Comparison of ENCODE assay signal across 14 cellular contexts in genomic region chr12:40232602-40233001, GRCh38. TPM values are rescaled to one million over a fixed set of nuclear protein-coding genes. Genes with fewer than 3 reads are reported as not detected.
DNase-seq lines count a peak whose midpoint lies in the region; ATAC-seq and TF ChIP-seq lines count a peak whose summit lies in the region.
"Had no signal": no experiment of that assay in that cellular context is flagged by ENCODE, and none has a peak within 500 bp of the region (broad histone marks: within the 10 kb centered on the region; RNA-seq: fewer than 3 reads in every experiment).

No MANE protein-coding gene starts in this region.

- no peaks in the 10 kb centered on the region for H3K9me2 ChIP-seq in hepatocyte (replicated peaks; ENCODE audit: insufficient read depth)

- peak overlapping the region in 9 of 11 experiments; percentile 18 to 56 (median 32); a peak in 12 of 22 replicates for H3K4me2 ChIP-seq in BLaER1 treated with 17β-estradiol and CSF1 and Interleukin-3, amounts not matched to agents 10 nM and 100 nM
- H3K4me2 ChIP-seq in hepatocyte = no peak overlapping the region

- H3K27me3 ChIP-seq in BLaER1 treated with 17β-estradiol and CSF1 and Interleukin-3, amounts not matched to agents 10 nM and 100 nM = peaks cover 0 to 18% (median 0%) of the 10 kb centered on the region in 11 experiments; a peak in 2 of 22 replicates
- no peaks in the 10 kb centered on the region for H3K27me3 ChIP-seq in hepatocyte
- H3K27me3 ChIP-seq: thyroid gland had no signal

- peaks cover 0 to 9% (median 0%) of the 10 kb centered on the region in 11 experiments; a peak in 3 of 22 replicates for H3K9me3 ChIP-seq in BLaER1 treated with 17β-estradiol and CSF1 and Interleukin-3, amounts not matched to agents 10 nM and 100 nM (replicated peaks in 1 of 11)
- H3K9me3 ChIP-seq in hepatocyte (ENCODE audit: low read depth) = no peaks in the 10 kb centered on the region
- H3K9me3 ChIP-seq: thyroid gland had no signal

- H2AFZ ChIP-seq in hepatocyte = no peak overlapping the region

- 91% methylated on average over 1 of the region's 1 CpG for WGBS in hepatocyte (ENCODE audit: low lambda C conversion rate, missing lambda C conversion rate)

- peak; percentile 66 for ATAC-seq in GM19372 (IDR thresholded peaks at IDR 0.05; ENCODE audit: low read depth, unreplicated experiment)
- peak; percentile 67 for ATAC-seq in HG02884 (IDR thresholded peaks at IDR 0.05; ENCODE audit: unreplicated experiment)
- no peak for ATAC-seq in HG03175 (IDR thresholded peaks at IDR 0.05; ENCODE audit: unreplicated experiment)

- DNase-seq in NAMALWA (ENCODE audit: low spot score) (peak; percentile 20), medulla oblongata (ENCODE audit: extremely low spot score) (no peak), hepatocyte (ENCODE audit: low spot score) (no peak)
- no peak for DNase-seq in stimulated activated CD4-positive, alpha-beta T cell treated with anti-CD3 and anti-CD28 coated beads, Interleukin-2, amount 100 ng/mL, for 48 hours
- DNase-seq: activated CD4-positive, alpha-beta T cell treated with anti-CD3 and anti-CD28 coated beads, Interleukin-2, amount 50 U/mL, for 1 hour; anterior cingulate cortex; thyroid gland had no signal

- H4K20me1 ChIP-seq in BLaER1 treated with 17β-estradiol and CSF1 and Interleukin-3, amounts not matched to agents 10 nM and 100 nM = no peaks in the 10 kb centered on the region
- H4K20me1 ChIP-seq in hepatocyte (ENCODE audit: insufficient read depth, poor library complexity, severe bottlenecking) = no peaks in the 10 kb centered on the region

- H3K9ac ChIP-seq in BLaER1 treated with 17β-estradiol and CSF1 and Interleukin-3, amounts not matched to agents 10 nM and 100 nM = no peak overlapping the region

- TF ChIP-seq CTCF in hepatocyte (IDR thresholded peaks at IDR 0.05; ENCODE audit: poor library complexity) = no peak

- H3K4me1 ChIP-seq in BLaER1 treated with 17β-estradiol and CSF1 and Interleukin-3, amounts not matched to agents 10 nM and 100 nM = peaks cover 4 to 30% (median 17%) of the 10 kb centered on the region in 10 experiments; a peak in 19 of 20 replicates
- H3K4me1 ChIP-seq in hepatocyte (ENCODE audit: insufficient read depth) = no peaks in the 10 kb centered on the region
- H3K4me1 ChIP-seq: thyroid gland had no signal

- H3K27ac ChIP-seq in BLaER1 treated with 17β-estradiol and CSF1 and Interleukin-3, amounts not matched to agents 10 nM and 100 nM = no peak overlapping the region
- H3K27ac ChIP-seq in hepatocyte = no peak overlapping the region
- H3K27ac ChIP-seq: epithelial cell of prostate, thyroid gland had no signal

- peaks cover 0 to 7% (median 0%) of the 10 kb centered on the region in 11 experiments; a peak in 1 of 22 replicates for H3K36me3 ChIP-seq in BLaER1 treated with 17β-estradiol and CSF1 and Interleukin-3, amounts not matched to agents 10 nM and 100 nM
- no peaks in the 10 kb centered on the region for H3K36me3 ChIP-seq in hepatocyte (replicated peaks; ENCODE audit: insufficient read depth, low read depth)
- H3K36me3 ChIP-seq: thyroid gland had no signal

- H3K4me3 ChIP-seq in BLaER1 treated with 17β-estradiol and CSF1 and Interleukin-3, amounts not matched to agents 10 nM and 100 nM = no peak overlapping the region
- no peak overlapping the region for H3K4me3 ChIP-seq in hepatocyte
- H3K4me3 ChIP-seq: thyroid gland had no signal

- no peaks in the 10 kb centered on the region for H3K79me2 ChIP-seq in hepatocyte

RNA-seq across cellular contexts. Expression of gene LRRK2, which starts 7.8 kb away (rescaled TPM):
- 2.4 and 4.9 TPM in 2 replicates for total RNA-seq in hepatocyte
- 0.13 and 0.76 TPM in 2 replicates for polyA plus RNA-seq in hepatocyte
- total RNA-seq: activated T-helper 2 cell treated with anti-CD3 and anti-CD28 coated beads, Interferon-gamma antibody, Interleukin-2, Interleukin-4, amounts not matched to agents 10 μg/mL and 5 μg/mL and 100 μg/mL, durations not matched to agents 14 hours and 24 hours and 36 hours; T-helper 1 cell treated with Interleukin-12 subunit alpha and Interleukin-12 subunit beta and Interleukin-4 antibody, amounts not matched to agents 30 ng/mL and 1 ng/mL, for 36 hours had no signal
